Comparison of ENCODE assay signal across 8 cellular contexts in the genomic region with DNA sequence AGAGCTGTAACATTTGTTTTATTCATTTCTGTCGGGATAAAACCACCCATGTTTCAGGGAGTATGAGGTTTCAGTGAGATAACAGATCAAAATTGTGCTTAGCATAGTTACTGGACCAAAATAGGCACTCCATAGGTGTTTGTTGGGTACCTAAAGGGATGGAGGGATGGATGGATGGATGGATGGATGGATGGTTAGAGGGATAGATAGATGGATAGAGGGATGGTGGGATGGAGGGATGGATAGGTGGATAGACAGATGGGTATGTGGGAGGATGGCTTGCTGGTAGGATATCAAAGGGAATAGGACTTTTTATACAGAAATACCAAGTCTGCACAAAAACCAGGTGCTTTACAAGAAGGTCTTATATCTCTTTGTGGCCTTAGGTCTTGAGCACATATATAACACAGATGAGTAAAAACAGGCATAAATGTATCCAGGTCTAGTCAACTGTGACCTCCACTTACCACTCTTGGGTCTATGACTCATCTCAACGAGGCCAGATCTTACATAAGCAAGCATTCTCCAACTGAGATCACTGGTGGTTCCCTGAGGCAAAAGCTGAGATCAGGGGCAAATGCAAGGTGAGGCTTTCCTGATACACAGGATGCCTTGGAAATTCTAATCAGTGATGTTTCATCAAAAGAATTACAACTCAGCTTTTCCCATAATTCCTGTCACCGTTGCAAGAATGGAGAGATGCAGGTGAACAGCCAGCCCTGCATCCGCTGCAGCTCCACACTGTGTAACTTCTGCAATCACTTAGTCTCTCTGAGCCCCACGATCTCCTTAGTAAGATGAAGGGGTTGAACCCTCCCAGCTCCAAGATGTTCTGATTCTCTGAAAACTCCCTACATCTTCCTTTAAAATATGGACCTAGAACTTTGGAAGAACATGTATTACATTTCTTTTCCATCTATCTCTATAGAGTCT. TPM values are rescaled to one million over a fixed set of nuclear protein-coding genes. Genes with fewer than 3 reads are reported as not detected.
DNase-seq lines count a peak whose midpoint lies in the region; ATAC-seq and TF ChIP-seq lines count a peak whose summit lies in the region.
"Had no signal": no experiment of that assay in that cellular context is flagged by ENCODE, and none has a peak within 500 bp of the region (broad histone marks: within the 10 kb centered on the region; RNA-seq: fewer than 3 reads in every experiment).

No MANE protein-coding gene starts in this region.

- no peaks in the 10 kb centered on the region for H3K9me3 ChIP-seq in HEK293 (ENCODE audit: control insufficient read depth, insufficient read depth, low read depth, low read length)

- H3K4me3 ChIP-seq in HEK293 (ENCODE audit: low read depth, low read length): no peak overlapping the region

- H3K36me3 ChIP-seq in HEK293 (ENCODE audit: control insufficient read depth in 2 of 2, insufficient read depth in 1 of 2, low read length in 2 of 2): no peaks in the 10 kb centered on the region

- ATAC-seq in GM18861 (IDR thresholded peaks at IDR 0.05; ENCODE audit: unreplicated experiment): peak; percentile 78
- ATAC-seq in foreskin keratinocyte: peak; percentile 68

- CTCF ChIA-PET in HEK293 (lab: Yijun Ruan, JAX): interaction anchor here (0.5 to 1.5 kb wide), 5 partner anchors 9 to 1012 kb away, joined by 3 to 5 read pairs (median 3); no protein-coding TSS in a partner anchor

- H3K27ac ChIP-seq in HEK293 (ENCODE audit: extremely low read depth, low read depth, low read length) (no peak overlapping the region), foreskin keratinocyte (no peak overlapping the region)
- H3K27ac ChIP-seq: VCaP had no signal

- H3K27me3 ChIP-seq in foreskin keratinocyte: no peaks in the 10 kb centered on the region

- no peak for TF ChIP-seq CTCF in HEK293 (tag by site-specific recombination; IDR thresholded peaks at IDR 0.05)
- TF ChIP-seq CTCF in foreskin keratinocyte (conservative IDR thresholded peaks at IDR 0.05): no peak

- H3K4me1 ChIP-seq in HEK293 (ENCODE audit: control insufficient read depth, insufficient read depth, low read length): no peaks in the 10 kb centered on the region
- peaks cover 10% of the 10 kb centered on the region for H3K4me1 ChIP-seq in foreskin keratinocyte

- POLR2A ChIA-PET in HEK293 (lab: Yijun Ruan, JAX): no interaction called here

- DNase-seq in NOMO-1 treated with DMSO at 0.1 percent for 48 hours (lab: John Stamatoyannopoulos, UW; ENCODE audit: unreplicated experiment) (peak; percentile 52), foreskin keratinocyte (peak; percentile 86 to 95), NCI-H187 (lab: John Stamatoyannopoulos, UW) (no peak), NCI-H524 (lab: John Stamatoyannopoulos, UW) (no peak)
- DNase-seq in effector CD8-positive, alpha-beta T cell (lab: John Stamatoyannopoulos, UW): no peak

TF ChIP-seq in HEK293, 187 proteins besides CTCF, POLR2A, EP300 and RAD21:
- peak; percentile 55; the same call in 1 of the 2 replicates for TF ChIP-seq ZNF660 (tag by site-specific recombination; IDR thresholded peaks at IDR 0.05)
- TF ChIP-seq ZNF366 (tag by site-specific recombination; conservative IDR thresholded peaks at IDR 0.05): peak; percentile 100
- TF ChIP-seq ZBTB17 (tag by site-specific recombination; IDR thresholded peaks at IDR 0.05): peak; percentile 24; the same call in 1 of the 2 replicates
- TF ChIP-seq ZNF24 (tag by site-specific recombination; IDR thresholded peaks at IDR 0.05): 0 out of 2 replicates have a peak, but pooled peaks have one; percentile 25
- TF ChIP-seq KLF1 (tag by site-specific recombination; IDR thresholded peaks at IDR 0.05): no peak
- peak; percentile 53; the same call in 1 of the 2 replicates for TF ChIP-seq ZNF629 (tag by site-specific recombination; IDR thresholded peaks at IDR 0.05)
- TF ChIP-seq ZEB2 (tag by site-specific recombination; IDR thresholded peaks at IDR 0.05): no peak

RNA-seq across cellular contexts. Expression of a gene that starts 32.0 kb away (rescaled TPM):
- 5.9 and 6.7 TPM in 2 replicates for total RNA-seq in foreskin keratinocyte
- 3.5 and 3.9 TPM in 2 replicates for polyA plus RNA-seq in foreskin keratinocyte

RNA-seq across cellular contexts. Expression of a gene that starts 56.1 kb away (rescaled TPM):
- 20.3 and 21.5 TPM in 2 replicates for total RNA-seq in foreskin keratinocyte
- polyA plus RNA-seq in foreskin keratinocyte: 5.5 and 6.5 TPM in 2 replicates

Comparison
In these comparisons a context has a peak if more than half of its experiments do, and no peak if none do; other contexts are left out.
1. DNase-seq: peak in NOMO-1 treated with DMSO at 0.1 percent for 48 hours (single experiment) and foreskin keratinocyte (2 of 2); none in effector CD8-positive, alpha-beta T cell (single experiment), NCI-H187 (0 of 2) and NCI-H524 (0 of 2).